In the genomic region with DNA sequence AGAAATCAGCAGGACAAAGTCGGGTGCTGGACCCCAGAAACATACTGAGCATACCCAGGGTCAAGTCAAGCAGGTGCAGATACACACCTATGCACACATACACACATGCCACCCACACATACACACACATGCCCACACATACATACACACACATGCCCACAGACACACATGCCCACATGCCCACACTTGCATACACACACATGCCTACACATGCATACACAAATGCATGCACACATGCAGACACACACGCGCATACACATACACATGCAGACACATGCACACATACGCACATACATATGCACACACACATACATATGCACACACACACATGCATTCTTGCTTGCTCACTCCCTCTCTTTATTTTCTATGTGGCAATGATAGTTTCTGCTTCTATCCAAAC, we compare ENCODE assay signal across 21 cellular contexts.
"Had no signal": no experiment of that assay in that cellular context is flagged by ENCODE, and none has a peak within 500 bp of the region (broad histone marks: within the 10 kb centered on the region; RNA-seq: fewer than 3 reads in every experiment).

No MANE protein-coding gene starts in this region.

- FAIRE-seq: colon, kidney had no signal

- H3K36me3 Mint-ChIP-seq: natural killer cell treated with Interleukin-12 subunit alpha and Interleukin-12 subunit beta and Interleukin-15 and Interleukin-18, amount 100 ng/mL, for 72 hours had no signal

- H3K79me2 ChIP-seq: parathyroid adenoma had no signal

- H3K4me3 Mint-ChIP-seq: dendritic cell treated with granulocyte-macrophage colony-stimulating factor and Interleukin-4, amounts not matched to agents 40 ng/mL and 50 ng/mL, for 4 days; effector memory CD8-positive, alpha-beta T cell; natural killer cell treated with Interleukin-12 subunit alpha and Interleukin-12 subunit beta and Interleukin-15 and Interleukin-18, amount 100 ng/mL, for 72 hours had no signal

- ATAC-seq: effector memory CD8-positive, alpha-beta T cell; gastroesophageal sphincter; left colon; left ventricle myocardium superior had no signal

- H3K9me3 Mint-ChIP-seq: dendritic cell treated with granulocyte-macrophage colony-stimulating factor and Interleukin-4, amounts not matched to agents 40 ng/mL and 50 ng/mL, for 4 days; effector memory CD8-positive, alpha-beta T cell; natural killer cell treated with Interleukin-12 subunit alpha and Interleukin-12 subunit beta and Interleukin-15 and Interleukin-18, amount 100 ng/mL, for 72 hours had no signal

- H3K4me3 ChIP-seq: esophagus muscularis mucosa, gastroesophageal sphincter, lung, psoas muscle, sigmoid colon, skin epidermis had no signal

- H3K27me3 ChIP-seq: esophagus muscularis mucosa, sigmoid colon had no signal

- H3K36me3 ChIP-seq: gastroesophageal sphincter, sigmoid colon had no signal

- H3K9ac ChIP-seq: parathyroid adenoma had no signal

- H3K27ac ChIP-seq: epithelial cell of prostate, esophagus muscularis mucosa, gastroesophageal sphincter, parathyroid adenoma, psoas muscle, sigmoid colon, skin epidermis had no signal

- H2AFZ ChIP-seq: parathyroid adenoma had no signal

- H3K27ac Mint-ChIP-seq: dendritic cell treated with granulocyte-macrophage colony-stimulating factor and Interleukin-4, amounts not matched to agents 40 ng/mL and 50 ng/mL, for 4 days; effector memory CD8-positive, alpha-beta T cell; natural killer cell treated with Interleukin-12 subunit alpha and Interleukin-12 subunit beta and Interleukin-15 and Interleukin-18, amount 100 ng/mL, for 72 hours had no signal

- H3K9me3 ChIP-seq: esophagus muscularis mucosa, gastroesophageal sphincter, psoas muscle, sigmoid colon had no signal

- DNase-seq: effector memory CD8-positive, alpha-beta T cell; kidney; left colon; left ventricle myocardium superior; mesenchymal stem cell; midbrain; sigmoid colon; stimulated activated CD4-positive, alpha-beta T cell treated with anti-CD3 and anti-CD28 coated beads, Interleukin-2, amount 100 ng/mL, for 24 hours; stimulated activated CD4-positive, alpha-beta T cell treated with anti-CD3 and anti-CD28 coated beads, Interleukin-4, amount 100 ng/mL, for 4 hours; stimulated activated naive CD4-positive, alpha-beta T cell treated with Interleukin-2 at 50 U/mL for 16 hours; trophoblast cell had no signal

- H3K4me1 ChIP-seq: esophagus muscularis mucosa, gastroesophageal sphincter, parathyroid adenoma, sigmoid colon had no signal
